ENCODE assay signal across 39 cellular contexts in genomic region chr2:108455571-108455970, GRCh38.
"Had no signal": no experiment of that assay in that cellular context is flagged by ENCODE, and none has a peak within 500 bp of the region (broad histone marks: within the 10 kb centered on the region; RNA-seq: fewer than 3 reads in every experiment).

No MANE protein-coding gene starts in this region.

- H3K27me3 Mint-ChIP-seq: activated naive CD4-positive, alpha-beta T cell treated with anti-CD3 and anti-CD28 coated beads, Interleukin-2, amount 10 ng/mL, durations not matched to agents 7 days and 5 days; activated naive CD4-positive, alpha-beta T cell treated with anti-CD3 and anti-CD28 coated beads, Interleukin-2, amount 50 U/mL, for 24 hours; activated naive CD8-positive, alpha-beta T cell; activated naive CD8-positive, alpha-beta T cell treated with anti-CD3 and anti-CD28 coated beads for 36 hours; activated naive CD8-positive, alpha-beta T cell treated with anti-CD3 and anti-CD28 coated beads, Interleukin-2, amount 10 ng/mL, durations not matched to agents 7 days and 5 days; activated naive CD8-positive, alpha-beta T cell treated with anti-CD3 and anti-CD28 coated beads, Interleukin-2, amount 50 U/mL, for 24 hours; activated T-cell treated with anti-CD3 and anti-CD28 coated beads, Interleukin-2, amount 50 U/mL, for 24 hours; activated T-helper 17 cell treated with anti-CD3 and anti-CD28 coated beads, Interleukin-2, amount 50 U/mL, for 72 hours; brain; central memory CD8-positive, alpha-beta T cell had no signal

- FAIRE-seq: astrocyte, bronchial epithelial cell, colon had no signal

- H3K27ac Mint-ChIP-seq: activated naive CD4-positive, alpha-beta T cell treated with anti-CD3 and anti-CD28 coated beads for 36 hours; activated naive CD4-positive, alpha-beta T cell treated with anti-CD3 and anti-CD28 coated beads, Interleukin-2, amount 10 ng/mL, durations not matched to agents 7 days and 5 days; activated naive CD4-positive, alpha-beta T cell treated with anti-CD3 and anti-CD28 coated beads, Interleukin-2, amount 50 U/mL, for 24 hours; activated naive CD4-positive, alpha-beta T cell treated with anti-CD3 and anti-CD28 coated beads, Interleukin-2, amount 50 U/mL, for 72 hours; activated naive CD8-positive, alpha-beta T cell treated with anti-CD3 and anti-CD28 coated beads for 36 hours; activated naive CD8-positive, alpha-beta T cell treated with anti-CD3 and anti-CD28 coated beads, Interleukin-2, amount 10 ng/mL, durations not matched to agents 7 days and 5 days; activated naive CD8-positive, alpha-beta T cell treated with anti-CD3 and anti-CD28 coated beads, Interleukin-2, amount 50 U/mL, for 24 hours; activated T-cell treated with anti-CD3 and anti-CD28 coated beads, Interleukin-2, amount 50 U/mL, for 24 hours; activated T-helper 1 cell treated with anti-CD3 and anti-CD28 coated beads, Interleukin-12 subunit alpha, Interleukin-12 subunit beta, Interleukin-2, Interleukin-4 antibody, amounts not matched to agents 30 ng/mL and 10 ng/mL and 1 ng/mL, durations not matched to agents 14 hours and 24 hours and 36 hours; activated T-helper 17 cell treated with anti-CD3 and anti-CD28 coated beads, Interleukin-2, amount 50 U/mL, for 72 hours; activated T-helper 2 cell treated with anti-CD3 and anti-CD28 coated beads, Interferon-gamma antibody, Interleukin-2, Interleukin-4, amounts not matched to agents 10 μg/mL and 5 μg/mL and 100 μg/mL, durations not matched to agents 14 hours and 24 hours and 36 hours; brain had no signal

- DNase-seq: activated effector memory CD4-positive, alpha-beta T cell treated with anti-CD3 and anti-CD28 coated beads, Interleukin-2, amount 50 U/mL, for 16 hours; activated effector memory CD4-positive, alpha-beta T cell treated with Interleukin-2 at 50 U/mL for 16 hours; activated gamma-delta T cell; activated gamma-delta T cell treated with Interleukin-2 at 50 U/mL for 16 hours; activated naive CD4-positive, alpha-beta T cell; activated naive CD4-positive, alpha-beta T cell treated with anti-CD3 and anti-CD28 coated beads for 36 hours; activated naive CD4-positive, alpha-beta T cell treated with anti-CD3 and anti-CD28 coated beads, Interleukin-2, amount 10 ng/mL, durations not matched to agents 7 days and 5 days; activated naive CD4-positive, alpha-beta T cell treated with anti-CD3 and anti-CD28 coated beads, Interleukin-2, amount 50 U/mL, for 16 hours; activated naive CD4-positive, alpha-beta T cell treated with Interleukin-2 at 50 U/mL for 16 hours; activated naive CD8-positive, alpha-beta T cell treated with anti-CD3 and anti-CD28 coated beads for 36 hours; activated naive CD8-positive, alpha-beta T cell treated with anti-CD3 and anti-CD28 coated beads, Interleukin-2, amount 10 ng/mL, durations not matched to agents 7 days and 5 days; activated naive CD8-positive, alpha-beta T cell treated with anti-CD3 and anti-CD28 coated beads, Interleukin-2, amount 50 U/mL, for 24 hours; activated T-cell treated with anti-CD3 and anti-CD28 coated beads, Interleukin-2, amount 50 U/mL, for 24 hours; activated T-cell treated with anti-CD3 and anti-CD28 coated beads, Interleukin-2, amount 50 U/mL, for 4 hours; activated T-cell treated with anti-CD3 and anti-CD28 coated beads, Interleukin-2, amount 50 U/mL, for 72 hours; adrenal gland; amniotic stem cell; amygdala; anterior cingulate cortex; aorta; body of pancreas; brain microvascular endothelial cell; caudate nucleus; central memory CD4-positive, alpha-beta T cell; cerebellar nuclear complex had no signal

- ATAC-seq: activated naive CD4-positive, alpha-beta T cell treated with anti-CD3 and anti-CD28 coated beads, Interleukin-2, amount 50 U/mL, for 72 hours; activated naive CD8-positive, alpha-beta T cell treated with anti-CD3 and anti-CD28 coated beads, Interleukin-2, amount 50 U/mL, for 24 hours; activated T-cell treated with anti-CD3 and anti-CD28 coated beads, Interleukin-2, amount 50 U/mL, for 4 hours; activated T-cell treated with anti-CD3 and anti-CD28 coated beads, Interleukin-2, amount 50 U/mL, for 72 hours; activated T-helper 17 cell treated with anti-CD3 and anti-CD28 coated beads, Interleukin-2, amount 50 U/mL, for 72 hours; body of pancreas had no signal

- H3K4me3 Mint-ChIP-seq: activated naive CD4-positive, alpha-beta T cell treated with anti-CD3 and anti-CD28 coated beads for 36 hours; activated naive CD4-positive, alpha-beta T cell treated with anti-CD3 and anti-CD28 coated beads, Interleukin-2, amount 10 ng/mL, durations not matched to agents 7 days and 5 days; activated naive CD4-positive, alpha-beta T cell treated with anti-CD3 and anti-CD28 coated beads, Interleukin-2, amount 50 U/mL, for 24 hours; activated naive CD8-positive, alpha-beta T cell; activated naive CD8-positive, alpha-beta T cell treated with anti-CD3 and anti-CD28 coated beads for 36 hours; activated naive CD8-positive, alpha-beta T cell treated with anti-CD3 and anti-CD28 coated beads, Interleukin-2, amount 10 ng/mL, durations not matched to agents 7 days and 5 days; activated naive CD8-positive, alpha-beta T cell treated with anti-CD3 and anti-CD28 coated beads, Interleukin-2, amount 50 U/mL, for 24 hours; activated T-cell treated with anti-CD3 and anti-CD28 coated beads, Interleukin-2, amount 50 U/mL, for 24 hours; activated T-cell treated with anti-CD3 and anti-CD28 coated beads, Interleukin-2, amount 50 U/mL, for 4 hours; activated T-cell treated with anti-CD3 and anti-CD28 coated beads, Interleukin-2, amount 50 U/mL, for 72 hours; activated T-helper 1 cell treated with anti-CD3 and anti-CD28 coated beads, Interleukin-12 subunit alpha, Interleukin-12 subunit beta, Interleukin-2, Interleukin-4 antibody, amounts not matched to agents 30 ng/mL and 10 ng/mL and 1 ng/mL, durations not matched to agents 14 hours and 24 hours and 36 hours; brain; central memory CD8-positive, alpha-beta T cell had no signal

- H3K36me3 ChIP-seq: breast epithelium had no signal

- H3K4me1 ChIP-seq: ascending aorta, body of pancreas, breast epithelium had no signal

- H3K27me3 ChIP-seq: adrenal gland, ascending aorta, body of pancreas, brain microvascular endothelial cell, breast epithelium, cardiac muscle cell had no signal

- H3K9me3 Mint-ChIP-seq: activated naive CD4-positive, alpha-beta T cell treated with anti-CD3 and anti-CD28 coated beads, Interleukin-2, amount 50 U/mL, for 24 hours had no signal

- H3K27ac ChIP-seq: ascending aorta, body of pancreas, brain microvascular endothelial cell, breast epithelium, cardiac muscle cell had no signal

- H3K9me3 ChIP-seq: body of pancreas had no signal

- H3K4me3 ChIP-seq: adrenal gland, ascending aorta, body of pancreas, breast epithelium, cardiac muscle cell had no signal
